16 cellular contexts compared by ENCODE assay signal in the genomic region with DNA sequence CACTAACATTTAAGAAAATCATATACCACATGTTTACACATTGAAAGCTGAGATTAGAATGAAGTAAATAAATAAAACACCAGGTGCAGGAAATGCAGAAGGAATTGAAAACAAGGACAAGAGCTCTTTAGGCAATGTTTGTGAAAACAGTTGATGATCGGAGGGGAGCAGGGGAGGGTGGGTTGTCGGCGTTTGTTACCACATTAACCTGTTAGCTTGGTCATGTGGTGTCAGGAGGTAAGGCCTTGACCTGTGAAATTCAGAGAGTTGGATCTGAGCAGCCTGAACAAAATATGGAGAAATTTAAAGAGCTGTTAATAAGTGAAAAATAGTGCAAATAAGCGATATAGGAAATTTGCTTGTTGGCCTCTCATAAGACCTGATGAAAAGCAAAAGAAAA.
"Had no signal": no experiment of that assay in that cellular context is flagged by ENCODE, and none has a peak within 500 bp of the region (broad histone marks: within the 10 kb centered on the region; RNA-seq: fewer than 3 reads in every experiment).

No MANE protein-coding gene starts in this region.

- H3K4me3 Mint-ChIP-seq: activated naive CD8-positive, alpha-beta T cell; dendritic cell treated with granulocyte-macrophage colony-stimulating factor and Interleukin-4, amounts not matched to agents 40 ng/mL and 50 ng/mL, for 4 days; naive thymus-derived CD8-positive, alpha-beta T cell; stimulated activated naive CD8-positive, alpha-beta T cell treated with anti-CD3 and anti-CD28 coated beads, Interleukin-15, amount 100 ng/mL, for 72 hours had no signal

- ATAC-seq: left cardiac atrium; naive thymus-derived CD8-positive, alpha-beta T cell; right lobe of liver; stimulated activated naive CD8-positive, alpha-beta T cell treated with anti-CD3 and anti-CD28 coated beads, Interleukin-15, amount 100 ng/mL, for 72 hours had no signal

- H3K4me1 ChIP-seq: esophagus squamous epithelium, right lobe of liver, upper lobe of left lung had no signal

- H3K27ac Mint-ChIP-seq: activated naive CD8-positive, alpha-beta T cell; dendritic cell treated with granulocyte-macrophage colony-stimulating factor and Interleukin-4, amounts not matched to agents 40 ng/mL and 50 ng/mL, for 4 days; naive thymus-derived CD8-positive, alpha-beta T cell; stimulated activated naive CD8-positive, alpha-beta T cell treated with anti-CD3 and anti-CD28 coated beads, Interleukin-15, amount 100 ng/mL, for 72 hours had no signal

- H3K36me3 Mint-ChIP-seq: activated naive CD8-positive, alpha-beta T cell; naive thymus-derived CD8-positive, alpha-beta T cell had no signal

- H3K9me3 Mint-ChIP-seq: stimulated activated naive CD8-positive, alpha-beta T cell treated with anti-CD3 and anti-CD28 coated beads, Interleukin-15, amount 100 ng/mL, for 72 hours had no signal

- H3K27me3 Mint-ChIP-seq: activated naive CD8-positive, alpha-beta T cell; dendritic cell treated with granulocyte-macrophage colony-stimulating factor and Interleukin-4, amounts not matched to agents 40 ng/mL and 50 ng/mL, for 4 days; naive thymus-derived CD8-positive, alpha-beta T cell; stimulated activated naive CD8-positive, alpha-beta T cell treated with anti-CD3 and anti-CD28 coated beads, Interleukin-15, amount 100 ng/mL, for 72 hours had no signal

- H3K36me3 ChIP-seq: esophagus squamous epithelium, ovary, right lobe of liver, upper lobe of left lung, WERI-Rb-1 had no signal

- H3K4me3 ChIP-seq: esophagus squamous epithelium, ovary, right lobe of liver, upper lobe of left lung had no signal

- DNase-seq: activated CD4-positive, alpha-beta T cell treated with anti-CD3 and anti-CD28 coated beads, Interleukin-2, amount 50 U/mL, for 48 hours; activated gamma-delta T cell; effector CD8-positive, alpha-beta T cell; esophagus squamous epithelium; left cardiac atrium; mesenchymal stem cell; naive thymus-derived CD8-positive, alpha-beta T cell; ovary; right lobe of liver; small intestine; stimulated activated CD4-positive, alpha-beta T cell treated with anti-CD3 and anti-CD28 coated beads, Interleukin-4, amount 100 ng/mL, for 1 hour; stimulated activated naive CD8-positive, alpha-beta T cell treated with anti-CD3 and anti-CD28 coated beads, Interleukin-15, amount 100 ng/mL, for 72 hours; upper lobe of left lung; WERI-Rb-1 had no signal

- H3K4me1 Mint-ChIP-seq: naive thymus-derived CD8-positive, alpha-beta T cell; stimulated activated naive CD8-positive, alpha-beta T cell treated with anti-CD3 and anti-CD28 coated beads, Interleukin-15, amount 100 ng/mL, for 72 hours had no signal

- H3K27ac ChIP-seq: esophagus squamous epithelium, ovary, right lobe of liver, upper lobe of left lung, WERI-Rb-1 had no signal

- H3K9me3 ChIP-seq: esophagus squamous epithelium, ovary, right lobe of liver, upper lobe of left lung had no signal

- H3K27me3 ChIP-seq: esophagus squamous epithelium, right lobe of liver, upper lobe of left lung had no signal
